ENCODE assay signal across 39 cellular contexts in genomic region chr18:61724532-61724931, GRCh38.
"Had no signal": no experiment of that assay in that cellular context is flagged by ENCODE, and none has a peak within 500 bp of the region (broad histone marks: within the 10 kb centered on the region; RNA-seq: fewer than 3 reads in every experiment).

No MANE protein-coding gene starts in this region.

- H3K27ac ChIP-seq: adrenal gland, ascending aorta, body of pancreas, brain microvascular endothelial cell, breast epithelium, cardiac muscle cell had no signal

- H3K4me1 ChIP-seq: adrenal gland, body of pancreas, breast epithelium had no signal

- ATAC-seq: activated naive CD4-positive, alpha-beta T cell treated with anti-CD3 and anti-CD28 coated beads, Interleukin-2, amount 50 U/mL, for 72 hours; activated naive CD8-positive, alpha-beta T cell treated with anti-CD3 and anti-CD28 coated beads, Interleukin-2, amount 50 U/mL, for 24 hours; activated T-cell treated with anti-CD3 and anti-CD28 coated beads, Interleukin-2, amount 50 U/mL, for 4 hours; activated T-cell treated with anti-CD3 and anti-CD28 coated beads, Interleukin-2, amount 50 U/mL, for 72 hours; activated T-helper 17 cell treated with anti-CD3 and anti-CD28 coated beads, Interleukin-2, amount 50 U/mL, for 72 hours; body of pancreas had no signal

- H3K27me3 ChIP-seq: adrenal gland, ascending aorta, body of pancreas, brain microvascular endothelial cell, breast epithelium, cardiac muscle cell had no signal

- H3K4me1 Mint-ChIP-seq: activated naive CD4-positive, alpha-beta T cell treated with anti-CD3 and anti-CD28 coated beads, Interleukin-2, amount 50 U/mL, for 24 hours; activated naive CD8-positive, alpha-beta T cell treated with anti-CD3 and anti-CD28 coated beads for 36 hours; activated naive CD8-positive, alpha-beta T cell treated with anti-CD3 and anti-CD28 coated beads, Interleukin-2, amount 10 ng/mL, durations not matched to agents 7 days and 5 days; activated naive CD8-positive, alpha-beta T cell treated with anti-CD3 and anti-CD28 coated beads, Interleukin-2, amount 50 U/mL, for 24 hours; activated T-helper 17 cell treated with anti-CD3 and anti-CD28 coated beads, Interleukin-2, amount 50 U/mL, for 72 hours; brain; central memory CD8-positive, alpha-beta T cell had no signal

- FAIRE-seq: astrocyte, bronchial epithelial cell had no signal

- H3K4me3 Mint-ChIP-seq: activated naive CD4-positive, alpha-beta T cell treated with anti-CD3 and anti-CD28 coated beads for 36 hours; activated naive CD4-positive, alpha-beta T cell treated with anti-CD3 and anti-CD28 coated beads, Interleukin-2, amount 50 U/mL, for 24 hours; activated naive CD8-positive, alpha-beta T cell; activated naive CD8-positive, alpha-beta T cell treated with anti-CD3 and anti-CD28 coated beads for 36 hours; activated naive CD8-positive, alpha-beta T cell treated with anti-CD3 and anti-CD28 coated beads, Interleukin-2, amount 10 ng/mL, durations not matched to agents 7 days and 5 days; activated naive CD8-positive, alpha-beta T cell treated with anti-CD3 and anti-CD28 coated beads, Interleukin-2, amount 50 U/mL, for 24 hours; activated T-cell treated with anti-CD3 and anti-CD28 coated beads, Interleukin-2, amount 50 U/mL, for 24 hours; activated T-cell treated with anti-CD3 and anti-CD28 coated beads, Interleukin-2, amount 50 U/mL, for 4 hours; activated T-cell treated with anti-CD3 and anti-CD28 coated beads, Interleukin-2, amount 50 U/mL, for 72 hours; activated T-helper 1 cell treated with anti-CD3 and anti-CD28 coated beads, Interleukin-12 subunit alpha, Interleukin-12 subunit beta, Interleukin-2, Interleukin-4 antibody, amounts not matched to agents 30 ng/mL and 10 ng/mL and 1 ng/mL, durations not matched to agents 14 hours and 24 hours and 36 hours; activated T-helper 17 cell treated with anti-CD3 and anti-CD28 coated beads, Interleukin-2, amount 50 U/mL, for 72 hours; brain; central memory CD8-positive, alpha-beta T cell had no signal

- H3K27ac Mint-ChIP-seq: activated naive CD4-positive, alpha-beta T cell treated with anti-CD3 and anti-CD28 coated beads for 36 hours; activated naive CD4-positive, alpha-beta T cell treated with anti-CD3 and anti-CD28 coated beads, Interleukin-2, amount 50 U/mL, for 24 hours; activated naive CD4-positive, alpha-beta T cell treated with anti-CD3 and anti-CD28 coated beads, Interleukin-2, amount 50 U/mL, for 72 hours; activated naive CD8-positive, alpha-beta T cell; activated naive CD8-positive, alpha-beta T cell treated with anti-CD3 and anti-CD28 coated beads for 36 hours; activated naive CD8-positive, alpha-beta T cell treated with anti-CD3 and anti-CD28 coated beads, Interleukin-2, amount 10 ng/mL, durations not matched to agents 7 days and 5 days; activated naive CD8-positive, alpha-beta T cell treated with anti-CD3 and anti-CD28 coated beads, Interleukin-2, amount 50 U/mL, for 24 hours; activated T-cell treated with anti-CD3 and anti-CD28 coated beads, Interleukin-2, amount 50 U/mL, for 24 hours; activated T-cell treated with anti-CD3 and anti-CD28 coated beads, Interleukin-2, amount 50 U/mL, for 72 hours; activated T-helper 1 cell treated with anti-CD3 and anti-CD28 coated beads, Interleukin-12 subunit alpha, Interleukin-12 subunit beta, Interleukin-2, Interleukin-4 antibody, amounts not matched to agents 30 ng/mL and 10 ng/mL and 1 ng/mL, durations not matched to agents 14 hours and 24 hours and 36 hours; activated T-helper 17 cell treated with anti-CD3 and anti-CD28 coated beads, Interleukin-2, amount 50 U/mL, for 72 hours; activated T-helper 2 cell treated with anti-CD3 and anti-CD28 coated beads, Interferon-gamma antibody, Interleukin-2, Interleukin-4, amounts not matched to agents 10 μg/mL and 5 μg/mL and 100 μg/mL, durations not matched to agents 14 hours and 24 hours and 36 hours; brain had no signal

- H3K27me3 Mint-ChIP-seq: activated naive CD8-positive, alpha-beta T cell; activated naive CD8-positive, alpha-beta T cell treated with anti-CD3 and anti-CD28 coated beads for 36 hours; central memory CD8-positive, alpha-beta T cell had no signal

- H3K36me3 ChIP-seq: adrenal gland, ascending aorta, brain microvascular endothelial cell, breast epithelium, cardiac muscle cell had no signal

- H3K9me3 Mint-ChIP-seq: activated naive CD4-positive, alpha-beta T cell treated with anti-CD3 and anti-CD28 coated beads for 36 hours; activated naive CD4-positive, alpha-beta T cell treated with anti-CD3 and anti-CD28 coated beads, Interleukin-2, amount 50 U/mL, for 24 hours; activated naive CD8-positive, alpha-beta T cell treated with anti-CD3 and anti-CD28 coated beads for 36 hours; activated T-cell treated with anti-CD3 and anti-CD28 coated beads, Interleukin-2, amount 50 U/mL, for 4 hours; activated T-helper 1 cell treated with anti-CD3 and anti-CD28 coated beads, Interleukin-12 subunit alpha, Interleukin-12 subunit beta, Interleukin-2, Interleukin-4 antibody, amounts not matched to agents 30 ng/mL and 10 ng/mL and 1 ng/mL, durations not matched to agents 14 hours and 24 hours and 36 hours; activated T-helper 17 cell treated with anti-CD3 and anti-CD28 coated beads, Interleukin-2, amount 50 U/mL, for 72 hours; activated T-helper 2 cell treated with anti-CD3 and anti-CD28 coated beads, Interferon-gamma antibody, Interleukin-2, Interleukin-4, amounts not matched to agents 10 μg/mL and 5 μg/mL and 100 μg/mL, durations not matched to agents 14 hours and 24 hours and 36 hours; central memory CD8-positive, alpha-beta T cell had no signal

- H3K36me3 Mint-ChIP-seq: activated naive CD4-positive, alpha-beta T cell treated with anti-CD3 and anti-CD28 coated beads, Interleukin-2, amount 50 U/mL, for 24 hours; activated naive CD4-positive, alpha-beta T cell treated with anti-CD3 and anti-CD28 coated beads, Interleukin-2, amount 50 U/mL, for 72 hours; activated naive CD8-positive, alpha-beta T cell; activated naive CD8-positive, alpha-beta T cell treated with anti-CD3 and anti-CD28 coated beads for 36 hours; activated naive CD8-positive, alpha-beta T cell treated with anti-CD3 and anti-CD28 coated beads, Interleukin-2, amount 10 ng/mL, durations not matched to agents 7 days and 5 days; brain had no signal

- H3K4me3 ChIP-seq: adrenal gland, ascending aorta, body of pancreas, breast epithelium, cardiac muscle cell had no signal

- DNase-seq: activated effector memory CD4-positive, alpha-beta T cell treated with anti-CD3 and anti-CD28 coated beads, Interleukin-2, amount 50 U/mL, for 16 hours; activated effector memory CD4-positive, alpha-beta T cell treated with Interleukin-2 at 50 U/mL for 16 hours; activated gamma-delta T cell; activated gamma-delta T cell treated with Interleukin-2 at 50 U/mL for 16 hours; activated naive CD4-positive, alpha-beta T cell; activated naive CD4-positive, alpha-beta T cell treated with anti-CD3 and anti-CD28 coated beads for 36 hours; activated naive CD4-positive, alpha-beta T cell treated with anti-CD3 and anti-CD28 coated beads, Interleukin-2, amount 50 U/mL, for 16 hours; activated naive CD4-positive, alpha-beta T cell treated with Interleukin-2 at 50 U/mL for 16 hours; activated naive CD8-positive, alpha-beta T cell treated with anti-CD3 and anti-CD28 coated beads for 36 hours; activated naive CD8-positive, alpha-beta T cell treated with anti-CD3 and anti-CD28 coated beads, Interleukin-2, amount 10 ng/mL, durations not matched to agents 7 days and 5 days; activated naive CD8-positive, alpha-beta T cell treated with anti-CD3 and anti-CD28 coated beads, Interleukin-2, amount 50 U/mL, for 24 hours; activated T-cell treated with anti-CD3 and anti-CD28 coated beads, Interleukin-2, amount 50 U/mL, for 1 hour; activated T-cell treated with anti-CD3 and anti-CD28 coated beads, Interleukin-2, amount 50 U/mL, for 24 hours; activated T-cell treated with anti-CD3 and anti-CD28 coated beads, Interleukin-2, amount 50 U/mL, for 4 hours; activated T-cell treated with anti-CD3 and anti-CD28 coated beads, Interleukin-2, amount 50 U/mL, for 48 hours; activated T-cell treated with anti-CD3 and anti-CD28 coated beads, Interleukin-2, amount 50 U/mL, for 72 hours; adrenal gland; amniotic stem cell; amygdala; anterior cingulate cortex; aorta; body of pancreas; brain microvascular endothelial cell; caudate nucleus; central memory CD4-positive, alpha-beta T cell; cerebellar nuclear complex had no signal

- H3K9me3 ChIP-seq: adrenal gland, ascending aorta, body of pancreas had no signal
